24 cellular contexts compared by ENCODE assay signal in the genomic region with DNA sequence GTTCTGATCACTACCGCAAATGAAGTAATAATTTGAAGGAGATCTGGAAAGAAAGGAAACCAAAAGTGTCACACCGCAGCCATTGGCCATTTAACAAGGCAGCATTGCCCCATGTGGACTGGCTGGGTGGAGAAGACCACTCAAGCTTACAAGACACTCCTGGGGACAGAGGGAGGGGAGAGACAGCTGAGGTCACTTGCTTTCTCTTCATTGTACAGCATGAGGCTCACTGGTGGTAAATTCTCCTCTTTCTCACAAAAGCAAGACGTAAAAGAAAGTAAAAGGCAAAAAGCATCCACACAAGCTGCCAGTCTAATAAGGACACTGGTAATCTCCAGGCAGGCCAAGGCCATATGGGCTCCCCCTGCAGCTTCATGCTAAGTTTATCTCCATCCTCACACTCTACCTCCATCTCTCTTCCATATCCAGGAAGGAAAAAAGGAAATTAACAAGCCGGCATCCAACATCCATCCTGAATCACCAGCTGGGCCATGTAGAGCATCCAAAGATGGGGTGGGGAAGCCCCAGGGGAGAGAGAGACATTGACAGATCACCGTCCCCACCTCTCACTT.
A peak's percentile ranks its signal among the peaks of the same experiment; 100 is the strongest.
DNase-seq lines count a peak whose midpoint lies in the region; ATAC-seq, FAIRE-seq and TF ChIP-seq lines count a peak whose summit lies in the region.
"Had no signal": no experiment of that assay in that cellular context is flagged by ENCODE, and none has a peak within 500 bp of the region (broad histone marks: within the 10 kb centered on the region; RNA-seq: fewer than 3 reads in every experiment).

No MANE protein-coding gene starts in this region.

- H3K4me1 Mint-ChIP-seq in glutamatergic neuron (ENCODE audit: low read depth, unreplicated experiment): peaks cover 19% of the 10 kb centered on the region

- H3K36me3 Mint-ChIP-seq in glutamatergic neuron (ENCODE audit: unreplicated experiment): peaks cover 4% of the 10 kb centered on the region
- H3K36me3 Mint-ChIP-seq: activated CD4-positive, alpha-beta memory T cell treated with anti-CD3 and anti-CD28 coated beads for 36 hours; activated naive CD4-positive, alpha-beta T cell treated with anti-CD3 and anti-CD28 coated beads, Interleukin-2, amount 10 ng/mL, durations not matched to agents 7 days and 5 days had no signal

- intact Hi-C loops in gastrocnemius medialis (cut with DNase I; ENCODE audit: low total_unique reads): no loop called here

- H3K4me3 Mint-ChIP-seq in glutamatergic neuron (ENCODE audit: unreplicated experiment): peak overlapping the region; percentile 44
- H3K4me3 Mint-ChIP-seq: activated CD4-positive, alpha-beta memory T cell treated with anti-CD3 and anti-CD28 coated beads for 36 hours; activated naive CD4-positive, alpha-beta T cell treated with anti-CD3 and anti-CD28 coated beads, Interleukin-2, amount 10 ng/mL, durations not matched to agents 7 days and 5 days; activated T-helper 1 cell treated with anti-CD3 and anti-CD28 coated beads, Interleukin-12 subunit alpha, Interleukin-12 subunit beta, Interleukin-2, Interleukin-4 antibody, amounts not matched to agents 30 ng/mL and 10 ng/mL and 1 ng/mL, durations not matched to agents 14 hours and 24 hours and 36 hours had no signal

- H3K27ac Mint-ChIP-seq in glutamatergic neuron (ENCODE audit: unreplicated experiment): peak overlapping the region; percentile 4
- H3K27ac Mint-ChIP-seq: activated CD4-positive, alpha-beta memory T cell treated with anti-CD3 and anti-CD28 coated beads for 36 hours; activated naive CD4-positive, alpha-beta T cell treated with anti-CD3 and anti-CD28 coated beads, Interleukin-2, amount 10 ng/mL, durations not matched to agents 7 days and 5 days; activated T-helper 1 cell treated with anti-CD3 and anti-CD28 coated beads, Interleukin-12 subunit alpha, Interleukin-12 subunit beta, Interleukin-2, Interleukin-4 antibody, amounts not matched to agents 30 ng/mL and 10 ng/mL and 1 ng/mL, durations not matched to agents 14 hours and 24 hours and 36 hours had no signal

- H3K36me3 ChIP-seq in gastrocnemius medialis: no peaks in the 10 kb centered on the region
- H3K36me3 ChIP-seq: breast epithelium, lower lobe of right lung, stomach had no signal

- peak; percentile 71 for FAIRE-seq in GM12892 (lab: Jason Lieb, UNC)
- FAIRE-seq: islet of Langerhans had no signal

- peaks cover 2% of the 10 kb centered on the region for H3K9me3 Mint-ChIP-seq in glutamatergic neuron (ENCODE audit: unreplicated experiment)
- H3K9me3 Mint-ChIP-seq: activated CD4-positive, alpha-beta memory T cell treated with anti-CD3 and anti-CD28 coated beads for 36 hours; activated naive CD4-positive, alpha-beta T cell treated with anti-CD3 and anti-CD28 coated beads, Interleukin-2, amount 10 ng/mL, durations not matched to agents 7 days and 5 days; activated T-helper 1 cell treated with anti-CD3 and anti-CD28 coated beads, Interleukin-12 subunit alpha, Interleukin-12 subunit beta, Interleukin-2, Interleukin-4 antibody, amounts not matched to agents 30 ng/mL and 10 ng/mL and 1 ng/mL, durations not matched to agents 14 hours and 24 hours and 36 hours had no signal

- no peak for DNase-seq in GM12892 (ENCODE audit: insufficient read length)
- no peak for DNase-seq in glutamatergic neuron
- no peak for DNase-seq in gastrocnemius medialis
- DNase-seq in UCSD-AML1 (lab: John Stamatoyannopoulos, UW; ENCODE audit: unreplicated experiment): no peak
- no peak for DNase-seq in stimulated activated naive CD8-positive, alpha-beta T cell treated with anti-CD3 and anti-CD28 coated beads, Interleukin-15, Interleukin-2, amounts not matched to agents 100 U/mL and 50 U/mL, for 24 hours
- DNase-seq in Ammon's horn (ENCODE audit: low spot score): no peak
- DNase-seq: activated CD4-positive, alpha-beta memory T cell treated with anti-CD3 and anti-CD28 coated beads for 36 hours; activated CD8-positive, alpha-beta memory T cell treated with anti-CD3 and anti-CD28 coated beads, Interleukin-2, amount 50 U/mL, for 4 hours; activated naive CD4-positive, alpha-beta T cell treated with anti-CD3 and anti-CD28 coated beads, Interleukin-2, amount 10 ng/mL, durations not matched to agents 7 days and 5 days; Caco-2; DND-41; lower lobe of right lung; NCI-H1417 treated with DMSO at 0.1 percent for 48 hours; NCI-H446 treated with DMSO at 0.1 percent for 48 hours; NCI-H82; stomach; T-helper 1 cell; trophoblast cell had no signal

- no peaks in the 10 kb centered on the region for H3K27me3 Mint-ChIP-seq in glutamatergic neuron (ENCODE audit: unreplicated experiment)

- H3K27me3 ChIP-seq in gastrocnemius medialis: no peaks in the 10 kb centered on the region
- H3K27me3 ChIP-seq: breast epithelium had no signal

- no peak for TF ChIP-seq CTCF in glutamatergic neuron (IDR thresholded peaks at IDR 0.05; ENCODE audit: partially characterized antibody, unreplicated experiment)
- no peak for TF ChIP-seq CTCF in gastrocnemius medialis (IDR thresholded peaks at IDR 0.05 in 4 of 5, conservative IDR thresholded peaks at IDR 0.05 in 1 of 5)

- H3K4me3 ChIP-seq in gastrocnemius medialis: no peak overlapping the region
- H3K4me3 ChIP-seq: breast epithelium, lower lobe of right lung, stomach had no signal

- peaks cover 74% of the 10 kb centered on the region in 2 donors for H3K4me1 ChIP-seq in gastrocnemius medialis
- H3K4me1 ChIP-seq: breast epithelium, lower lobe of right lung, stomach had no signal

- TF ChIP-seq POLR2A in GM12892 (IDR thresholded peaks at IDR 0.05; ENCODE audit: low read depth, low read length): no peak
- TF ChIP-seq POLR2A in gastrocnemius medialis (IDR thresholded peaks at IDR 0.05): no peak

- in situ Hi-C loops in gastrocnemius medialis (cut with MboI; ENCODE audit: low sequenced_read_pairs in 4 of 4): no loop called here

- no peaks in the 10 kb centered on the region for H3K9me3 ChIP-seq in gastrocnemius medialis
- H3K9me3 ChIP-seq: breast epithelium, Caco-2, lower lobe of right lung, stomach had no signal

- no peak for ATAC-seq in gastrocnemius medialis
- no peak for ATAC-seq in stimulated activated naive CD8-positive, alpha-beta T cell treated with anti-CD3 and anti-CD28 coated beads, Interleukin-15, Interleukin-2, amounts not matched to agents 100 U/mL and 50 U/mL, for 24 hours
- ATAC-seq: activated CD4-positive, CD25-positive, alpha-beta regulatory T cell treated with anti-CD3 and anti-CD28 coated beads, Interleukin-2, amount 50 U/mL, for 24 hours; lower lobe of right lung had no signal

- peak overlapping the region; percentile 72 for H3K27ac ChIP-seq in angular gyrus (ENCODE audit: low read depth, low read length)
- peak overlapping the region; percentile 87 to 93 (median 92) for H3K27ac ChIP-seq in gastrocnemius medialis
- H3K27ac ChIP-seq: breast epithelium, lower lobe of right lung, RWPE1, stomach had no signal
